ENCODE assay signal across 8 cellular contexts in genomic region chr7:6008668-6009611, GRCh38. TPM values are rescaled to one million over a fixed set of nuclear protein-coding genes. Genes with fewer than 3 reads are reported as not detected.
DNase-seq lines count a peak whose midpoint lies in the region; ATAC-seq and TF ChIP-seq lines count a peak whose summit lies in the region.

Gene AIMP2, plus strand, starts transcription at chr7:6009272. Its CDS starts 92 bp downstream, at chr7:6009364.
A gene with protein sequence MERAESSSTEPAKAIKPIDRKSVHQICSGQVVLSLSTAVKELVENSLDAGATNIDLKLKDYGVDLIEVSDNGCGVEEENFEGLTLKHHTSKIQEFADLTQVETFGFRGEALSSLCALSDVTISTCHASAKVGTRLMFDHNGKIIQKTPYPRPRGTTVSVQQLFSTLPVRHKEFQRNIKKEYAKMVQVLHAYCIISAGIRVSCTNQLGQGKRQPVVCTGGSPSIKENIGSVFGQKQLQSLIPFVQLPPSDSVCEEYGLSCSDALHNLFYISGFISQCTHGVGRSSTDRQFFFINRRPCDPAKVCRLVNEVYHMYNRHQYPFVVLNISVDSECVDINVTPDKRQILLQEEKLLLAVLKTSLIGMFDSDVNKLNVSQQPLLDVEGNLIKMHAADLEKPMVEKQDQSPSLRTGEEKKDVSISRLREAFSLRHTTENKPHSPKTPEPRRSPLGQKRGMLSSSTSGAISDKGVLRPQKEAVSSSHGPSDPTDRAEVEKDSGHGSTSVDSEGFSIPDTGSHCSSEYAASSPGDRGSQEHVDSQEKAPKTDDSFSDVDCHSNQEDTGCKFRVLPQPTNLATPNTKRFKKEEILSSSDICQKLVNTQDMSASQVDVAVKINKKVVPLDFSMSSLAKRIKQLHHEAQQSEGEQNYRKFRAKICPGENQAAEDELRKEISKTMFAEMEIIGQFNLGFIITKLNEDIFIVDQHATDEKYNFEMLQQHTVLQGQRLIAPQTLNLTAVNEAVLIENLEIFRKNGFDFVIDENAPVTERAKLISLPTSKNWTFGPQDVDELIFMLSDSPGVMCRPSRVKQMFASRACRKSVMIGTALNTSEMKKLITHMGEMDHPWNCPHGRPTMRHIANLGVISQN (minus strand): TSS chr7:6009049. CDS start chr7:6009019, 30 bp downstream.

- peaks cover 20% of the 10 kb centered on the region for H3K36me3 Mint-ChIP-seq in T-helper 2 cell treated with Interferon-gamma antibody and Interleukin-4, amounts not matched to agents 5 μg/mL and 100 μg/mL, for 36 hours (ENCODE audit: low read depth)

- H3K36me3 ChIP-seq in ascending aorta (peaks cover 0 to 5% of the 10 kb centered on the region in 2 donors), vagina (peaks cover 0 to 10% of the 10 kb centered on the region in 2 donors)

- H3K27me3 ChIP-seq in ascending aorta (no peaks in the 10 kb centered on the region), right cardiac atrium (ENCODE audit: control insufficient read depth, insufficient read depth) (no peaks in the 10 kb centered on the region), vagina (no peaks in the 10 kb centered on the region)

- H3K4me1 Mint-ChIP-seq in T-helper 2 cell treated with Interferon-gamma antibody and Interleukin-4, amounts not matched to agents 5 μg/mL and 100 μg/mL, for 36 hours (ENCODE audit: low read depth), result peaks cover 29% of the 10 kb centered on the region

- TF ChIP-seq POLR2A in vagina (IDR thresholded peaks at IDR 0.05), result peak in 1 of 2 donors; percentile 37

- peak; percentile 94 for ATAC-seq in GM18502 (IDR thresholded peaks at IDR 0.05; ENCODE audit: poor library complexity, unreplicated experiment)
- peak; percentile 96 for ATAC-seq in HG02970 (IDR thresholded peaks at IDR 0.05; ENCODE audit: low FRiP score, unreplicated experiment)
- ATAC-seq in right cardiac atrium, result peak; percentile 98 to 99

- peak within 1 kb of the TSS; percentile 94 for H3K27ac Mint-ChIP-seq in T-helper 2 cell treated with Interferon-gamma antibody and Interleukin-4, amounts not matched to agents 5 μg/mL and 100 μg/mL, for 36 hours

- TF ChIP-seq CTCF in ascending aorta (IDR thresholded peaks at IDR 0.05) (peak in 1 of 3 experiments; percentile 14), vagina (IDR thresholded peaks at IDR 0.05) (no peak)

- H3K27me3 Mint-ChIP-seq in T-helper 2 cell treated with Interferon-gamma antibody and Interleukin-4, amounts not matched to agents 5 μg/mL and 100 μg/mL, for 36 hours (ENCODE audit: low read depth), result no peaks in the 10 kb centered on the region

- peak within 1 kb of the TSS; percentile 92 for H3K4me3 Mint-ChIP-seq in T-helper 2 cell treated with Interferon-gamma antibody and Interleukin-4, amounts not matched to agents 5 μg/mL and 100 μg/mL, for 36 hours

- under 1% methylated on average over 84 of the region's 84 CpGs for WGBS in right cardiac atrium

- peak within 1 kb of the TSS; percentile 67 to 85 for H3K27ac ChIP-seq in ascending aorta
- H3K27ac ChIP-seq in right cardiac atrium (ENCODE audit: low read length), result peak within 1 kb of the TSS; percentile 98
- H3K27ac ChIP-seq in vagina, result peak within 1 kb of the TSS; percentile 84

- peaks cover 0 to 17% of the 10 kb centered on the region in 2 donors for H3K4me1 ChIP-seq in ascending aorta
- H3K4me1 ChIP-seq in right cardiac atrium (ENCODE audit: control insufficient read depth, insufficient read depth, low read length), result no peaks in the 10 kb centered on the region
- peaks cover 37% of the 10 kb centered on the region for H3K4me1 ChIP-seq in vagina

- H3K9me3 ChIP-seq in ascending aorta, result no peaks in the 10 kb centered on the region
- H3K9me3 ChIP-seq in right cardiac atrium (ENCODE audit: control insufficient read depth, low read length), result no peaks in the 10 kb centered on the region
- H3K9me3 ChIP-seq in vagina, result no peaks in the 10 kb centered on the region

- peak; percentile 96 to 98 for DNase-seq in NCI-H1930 (lab: John Stamatoyannopoulos, UW)
- DNase-seq in T-helper 2 cell treated with Interferon-gamma antibody and Interleukin-4, amounts not matched to agents 5 μg/mL and 100 μg/mL, for 36 hours (ENCODE audit: low spot score), result peak; percentile 98
- peak; percentile 96 to 99 for DNase-seq in ascending aorta (ENCODE audit: low spot score in 2 of 2)
- peak; percentile 98 to 99 (median 99) for DNase-seq in right cardiac atrium
- DNase-seq in putamen (ENCODE audit: low spot score), result peak; percentile 98
- peak; percentile 98 to 99 for DNase-seq in vagina (ENCODE audit: extremely low spot score in 2 of 2)

- intact Hi-C loops in ascending aorta (cut with DNase I) (loop anchor here (10.0 kb wide), 1 partner anchor 154 kb away; no protein-coding TSS in a partner anchor), right cardiac atrium (cut with DNase I) (no loop called here), vagina (cut with DNase I) (no loop called here)

- H3K9me3 Mint-ChIP-seq in T-helper 2 cell treated with Interferon-gamma antibody and Interleukin-4, amounts not matched to agents 5 μg/mL and 100 μg/mL, for 36 hours, result no peaks in the 10 kb centered on the region

- H3K4me3 ChIP-seq in ascending aorta, result peak within 1 kb of the TSS; percentile 53 to 67
- H3K4me3 ChIP-seq in right cardiac atrium (ENCODE audit: low read length), result peak within 1 kb of the TSS; percentile 69
- peak within 1 kb of the TSS; percentile 58 to 79 for H3K4me3 ChIP-seq in vagina

RNA-seq across cellular contexts. Expression of gene AIMP2, which starts in this region (rescaled TPM):
- total RNA-seq in ascending aorta (19.4 TPM), right cardiac atrium (10 to 100 TPM; 27.9 to 35.5 (median 33.5) TPM), vagina (38.1 TPM)
- polyA plus RNA-seq in right cardiac atrium, result 35.6 TPM

RNA-seq across cellular contexts. Expression of the second gene that starts in this region (rescaled TPM):
- 13.2 TPM for total RNA-seq in ascending aorta
- 1 to 10 TPM; 6.4 to 8.2 (median 6.6) TPM for total RNA-seq in right cardiac atrium
- polyA plus RNA-seq in right cardiac atrium, result 3.1 TPM
- 15.2 TPM for total RNA-seq in vagina

Comparison
In these comparisons a context has a peak if more than half of its experiments do, and no peak if none do; other contexts are left out.
1. Peak in every context shown above with its lines: DNase-seq, ATAC-seq, H3K4me3 ChIP-seq and H3K27ac ChIP-seq.